Comparison of ENCODE assay signal across 2 cellular contexts in genomic region chr7:128923411-128923800, GRCh38.
A peak's percentile ranks its signal among the peaks of the same experiment; 100 is the strongest.
TF ChIP-seq lines count a peak whose summit lies in the region.

No MANE protein-coding gene starts in this region.

TF ChIP-seq in HEK293, 187 proteins besides CTCF, POLR2A, EP300 and RAD21 (continued from another document):
- TF ChIP-seq, protein P1, sequence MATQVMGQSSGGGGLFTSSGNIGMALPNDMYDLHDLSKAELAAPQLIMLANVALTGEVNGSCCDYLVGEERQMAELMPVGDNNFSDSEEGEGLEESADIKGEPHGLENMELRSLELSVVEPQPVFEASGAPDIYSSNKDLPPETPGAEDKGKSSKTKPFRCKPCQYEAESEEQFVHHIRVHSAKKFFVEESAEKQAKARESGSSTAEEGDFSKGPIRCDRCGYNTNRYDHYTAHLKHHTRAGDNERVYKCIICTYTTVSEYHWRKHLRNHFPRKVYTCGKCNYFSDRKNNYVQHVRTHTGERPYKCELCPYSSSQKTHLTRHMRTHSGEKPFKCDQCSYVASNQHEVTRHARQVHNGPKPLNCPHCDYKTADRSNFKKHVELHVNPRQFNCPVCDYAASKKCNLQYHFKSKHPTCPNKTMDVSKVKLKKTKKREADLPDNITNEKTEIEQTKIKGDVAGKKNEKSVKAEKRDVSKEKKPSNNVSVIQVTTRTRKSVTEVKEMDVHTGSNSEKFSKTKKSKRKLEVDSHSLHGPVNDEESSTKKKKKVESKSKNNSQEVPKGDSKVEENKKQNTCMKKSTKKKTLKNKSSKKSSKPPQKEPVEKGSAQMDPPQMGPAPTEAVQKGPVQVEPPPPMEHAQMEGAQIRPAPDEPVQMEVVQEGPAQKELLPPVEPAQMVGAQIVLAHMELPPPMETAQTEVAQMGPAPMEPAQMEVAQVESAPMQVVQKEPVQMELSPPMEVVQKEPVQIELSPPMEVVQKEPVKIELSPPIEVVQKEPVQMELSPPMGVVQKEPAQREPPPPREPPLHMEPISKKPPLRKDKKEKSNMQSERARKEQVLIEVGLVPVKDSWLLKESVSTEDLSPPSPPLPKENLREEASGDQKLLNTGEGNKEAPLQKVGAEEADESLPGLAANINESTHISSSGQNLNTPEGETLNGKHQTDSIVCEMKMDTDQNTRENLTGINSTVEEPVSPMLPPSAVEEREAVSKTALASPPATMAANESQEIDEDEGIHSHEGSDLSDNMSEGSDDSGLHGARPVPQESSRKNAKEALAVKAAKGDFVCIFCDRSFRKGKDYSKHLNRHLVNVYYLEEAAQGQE (tag by site-specific recombination; IDR thresholded peaks at IDR 0.05), result peak; percentile 89
TF ChIP-seq in HEK293: peak in this region for 1.

TF ChIP-seq in SK-N-SH treated with all-trans-retinoic acid at 6 μM for 48 hours, 23 proteins besides CTCF, POLR2A, EP300 and RAD21 (continued from another document):
- TF ChIP-seq, protein P2, sequence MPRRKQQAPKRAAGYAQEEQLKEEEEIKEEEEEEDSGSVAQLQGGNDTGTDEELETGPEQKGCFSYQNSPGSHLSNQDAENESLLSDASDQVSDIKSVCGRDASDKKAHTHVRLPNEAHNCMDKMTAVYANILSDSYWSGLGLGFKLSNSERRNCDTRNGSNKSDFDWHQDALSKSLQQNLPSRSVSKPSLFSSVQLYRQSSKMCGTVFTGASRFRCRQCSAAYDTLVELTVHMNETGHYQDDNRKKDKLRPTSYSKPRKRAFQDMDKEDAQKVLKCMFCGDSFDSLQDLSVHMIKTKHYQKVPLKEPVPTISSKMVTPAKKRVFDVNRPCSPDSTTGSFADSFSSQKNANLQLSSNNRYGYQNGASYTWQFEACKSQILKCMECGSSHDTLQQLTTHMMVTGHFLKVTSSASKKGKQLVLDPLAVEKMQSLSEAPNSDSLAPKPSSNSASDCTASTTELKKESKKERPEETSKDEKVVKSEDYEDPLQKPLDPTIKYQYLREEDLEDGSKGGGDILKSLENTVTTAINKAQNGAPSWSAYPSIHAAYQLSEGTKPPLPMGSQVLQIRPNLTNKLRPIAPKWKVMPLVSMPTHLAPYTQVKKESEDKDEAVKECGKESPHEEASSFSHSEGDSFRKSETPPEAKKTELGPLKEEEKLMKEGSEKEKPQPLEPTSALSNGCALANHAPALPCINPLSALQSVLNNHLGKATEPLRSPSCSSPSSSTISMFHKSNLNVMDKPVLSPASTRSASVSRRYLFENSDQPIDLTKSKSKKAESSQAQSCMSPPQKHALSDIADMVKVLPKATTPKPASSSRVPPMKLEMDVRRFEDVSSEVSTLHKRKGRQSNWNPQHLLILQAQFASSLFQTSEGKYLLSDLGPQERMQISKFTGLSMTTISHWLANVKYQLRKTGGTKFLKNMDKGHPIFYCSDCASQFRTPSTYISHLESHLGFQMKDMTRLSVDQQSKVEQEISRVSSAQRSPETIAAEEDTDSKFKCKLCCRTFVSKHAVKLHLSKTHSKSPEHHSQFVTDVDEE (CRISPR knock-in tag; IDR thresholded peaks at IDR 0.05), result no peak
- TF ChIP-seq BACH2 (CRISPR knock-in tag; IDR thresholded peaks at IDR 0.05; ENCODE audit: borderline replicate concordance), result no peak
- TF ChIP-seq, protein P3, sequence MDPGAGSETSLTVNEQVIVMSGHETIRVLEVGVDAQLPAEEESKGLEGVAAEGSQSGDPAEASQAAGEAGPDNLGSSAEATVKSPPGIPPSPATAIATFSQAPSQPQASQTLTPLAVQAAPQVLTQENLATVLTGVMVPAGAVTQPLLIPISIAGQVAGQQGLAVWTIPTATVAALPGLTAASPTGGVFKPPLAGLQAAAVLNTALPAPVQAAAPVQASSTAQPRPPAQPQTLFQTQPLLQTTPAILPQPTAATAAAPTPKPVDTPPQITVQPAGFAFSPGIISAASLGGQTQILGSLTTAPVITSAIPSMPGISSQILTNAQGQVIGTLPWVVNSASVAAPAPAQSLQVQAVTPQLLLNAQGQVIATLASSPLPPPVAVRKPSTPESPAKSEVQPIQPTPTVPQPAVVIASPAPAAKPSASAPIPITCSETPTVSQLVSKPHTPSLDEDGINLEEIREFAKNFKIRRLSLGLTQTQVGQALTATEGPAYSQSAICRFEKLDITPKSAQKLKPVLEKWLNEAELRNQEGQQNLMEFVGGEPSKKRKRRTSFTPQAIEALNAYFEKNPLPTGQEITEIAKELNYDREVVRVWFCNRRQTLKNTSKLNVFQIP (CRISPR knock-in tag; IDR thresholded peaks at IDR 0.05; ENCODE audit: borderline replicate concordance, low read depth), result no peak
- no peak for TF ChIP-seq OSR1 (CRISPR knock-in tag; IDR thresholded peaks at IDR 0.05)
- no peak for TF ChIP-seq ZNF8 (CRISPR knock-in tag; IDR thresholded peaks at IDR 0.05)
- TF ChIP-seq, protein P4, sequence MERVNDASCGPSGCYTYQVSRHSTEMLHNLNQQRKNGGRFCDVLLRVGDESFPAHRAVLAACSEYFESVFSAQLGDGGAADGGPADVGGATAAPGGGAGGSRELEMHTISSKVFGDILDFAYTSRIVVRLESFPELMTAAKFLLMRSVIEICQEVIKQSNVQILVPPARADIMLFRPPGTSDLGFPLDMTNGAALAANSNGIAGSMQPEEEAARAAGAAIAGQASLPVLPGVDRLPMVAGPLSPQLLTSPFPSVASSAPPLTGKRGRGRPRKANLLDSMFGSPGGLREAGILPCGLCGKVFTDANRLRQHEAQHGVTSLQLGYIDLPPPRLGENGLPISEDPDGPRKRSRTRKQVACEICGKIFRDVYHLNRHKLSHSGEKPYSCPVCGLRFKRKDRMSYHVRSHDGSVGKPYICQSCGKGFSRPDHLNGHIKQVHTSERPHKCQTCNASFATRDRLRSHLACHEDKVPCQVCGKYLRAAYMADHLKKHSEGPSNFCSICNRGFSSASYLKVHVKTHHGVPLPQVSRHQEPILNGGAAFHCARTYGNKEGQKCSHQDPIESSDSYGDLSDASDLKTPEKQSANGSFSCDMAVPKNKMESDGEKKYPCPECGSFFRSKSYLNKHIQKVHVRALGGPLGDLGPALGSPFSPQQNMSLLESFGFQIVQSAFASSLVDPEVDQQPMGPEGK (CRISPR knock-in tag; IDR thresholded peaks at IDR 0.05; ENCODE audit: borderline replicate concordance), result no peak
- no peak for TF ChIP-seq TCF4 (CRISPR knock-in tag; IDR thresholded peaks at IDR 0.05; ENCODE audit: borderline replicate concordance)
- TF ChIP-seq CSDC2 (CRISPR knock-in tag; IDR thresholded peaks at IDR 0.05), result no peak
- no peak for TF ChIP-seq TOX (CRISPR knock-in tag; IDR thresholded peaks at IDR 0.05; ENCODE audit: borderline replicate concordance)
- no peak for TF ChIP-seq ISL1 (CRISPR knock-in tag; IDR thresholded peaks at IDR 0.05)
- no peak for TF ChIP-seq ZC3H10 (CRISPR knock-in tag; IDR thresholded peaks at IDR 0.05)
- TF ChIP-seq ZNF70 (CRISPR knock-in tag; IDR thresholded peaks at IDR 0.05), result no peak
- TF ChIP-seq ESRRG (CRISPR knock-in tag; IDR thresholded peaks at IDR 0.05), result no peak
